8 cellular contexts compared by ENCODE assay signal in the genomic region with DNA sequence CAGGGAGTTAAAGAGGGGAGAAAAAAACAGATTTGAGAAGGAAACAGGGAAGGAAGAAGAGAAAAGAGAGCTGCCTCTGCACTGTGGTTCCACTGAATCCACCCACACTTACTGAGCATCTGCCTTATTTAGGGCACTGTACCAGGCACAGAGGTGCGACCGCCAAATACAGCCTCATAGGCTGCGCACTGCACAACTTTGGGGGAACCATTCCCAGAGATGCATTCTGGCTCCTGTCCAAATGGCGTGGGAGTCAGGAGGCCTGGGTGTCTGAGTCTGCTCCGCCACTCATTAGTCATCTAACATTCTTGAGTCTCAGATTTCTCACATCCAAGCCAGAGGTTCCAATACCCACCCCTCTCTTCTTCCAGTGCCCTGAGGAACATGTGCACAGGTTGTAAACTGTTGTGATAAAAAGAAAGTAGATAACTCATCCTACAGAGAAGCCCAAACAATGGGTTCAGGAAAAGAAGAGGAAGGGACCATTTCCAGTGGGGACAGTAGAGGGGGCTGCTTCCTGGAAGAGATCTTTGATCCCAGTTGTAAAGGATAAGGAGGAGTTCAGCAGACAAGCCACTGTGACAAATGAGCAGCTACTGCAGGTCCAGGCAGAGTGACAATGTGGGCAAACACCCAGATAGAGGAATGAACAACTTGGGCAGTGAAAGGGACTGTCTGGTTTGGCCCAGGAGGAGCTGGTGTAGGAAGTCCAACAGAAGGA.
A peak's percentile ranks its signal among the peaks of the same experiment; 100 is the strongest.
DNase-seq lines count a peak whose midpoint lies in the region; ATAC-seq and TF ChIP-seq lines count a peak whose summit lies in the region.

No MANE protein-coding gene starts in this region.

- DNase-seq in GF-D8 (lab: John Stamatoyannopoulos, UW): peak; percentile 41
- peak; percentile 71 for DNase-seq in OCI-M1 (lab: John Stamatoyannopoulos, UW)
- DNase-seq in dedifferentiated amniotic fluid mesenchymal stem cell (ENCODE audit: extremely low spot score): peak; percentile 70
- DNase-seq in gastrocnemius medialis: peak; percentile 30 to 37
- DNase-seq in NCI-H1092 treated with DMSO at 0.1 percent for 48 hours (lab: John Stamatoyannopoulos, UW): no peak
- DNase-seq in epidermal melanocyte (ENCODE audit: insufficient read length, low spot score): no peak
- DNase-seq in NCI-H1105 treated with DMSO at 0.1 percent for 48 hours (lab: John Stamatoyannopoulos, UW): no peak
- DNase-seq in NCI-H345 (lab: John Stamatoyannopoulos, UW): no peak

- H3K27me3 ChIP-seq in gastrocnemius medialis: no peaks in the 10 kb centered on the region

- no peak overlapping the region for H3K4me3 ChIP-seq in gastrocnemius medialis

- in situ Hi-C loops in gastrocnemius medialis (cut with MboI; ENCODE audit: low sequenced_read_pairs in 4 of 4): no loop called here

- H3K9me3 ChIP-seq in gastrocnemius medialis: peaks cover 0 to 4% (median 0%) of the 10 kb centered on the region in 3 donors

- no peak for TF ChIP-seq CTCF in gastrocnemius medialis (IDR thresholded peaks at IDR 0.05 in 4 of 5, conservative IDR thresholded peaks at IDR 0.05 in 1 of 5)

- no peaks in the 10 kb centered on the region for H3K36me3 ChIP-seq in gastrocnemius medialis

- no peak for TF ChIP-seq POLR2A in gastrocnemius medialis (IDR thresholded peaks at IDR 0.05)

- peak; percentile 84 to 88 for ATAC-seq in gastrocnemius medialis

- H3K27ac ChIP-seq in gastrocnemius medialis: peak overlapping the region in 2 of 4 donors; percentile 19 to 56

- H3K4me1 ChIP-seq in gastrocnemius medialis: peaks cover 7 to 29% of the 10 kb centered on the region in 2 donors

- intact Hi-C loops in gastrocnemius medialis (cut with DNase I; ENCODE audit: low total_unique reads): no loop called here

Comparison
In these comparisons a context has a peak if more than half of its experiments do, and no peak if none do; other contexts are left out.
1. DNase-seq: peak in GF-D8 (single experiment), OCI-M1 (single experiment), dedifferentiated amniotic fluid mesenchymal stem cell (single experiment) and gastrocnemius medialis (2 of 2); none in NCI-H1092 treated with DMSO at 0.1 percent for 48 hours (single experiment), epidermal melanocyte (single experiment), NCI-H1105 treated with DMSO at 0.1 percent for 48 hours (single experiment) and NCI-H345 (single experiment).